In genomic region chr15:74434260-74434915, GRCh38 we compare ENCODE assay signal across 8 cellular contexts. TPM values are rescaled to one million over a fixed set of nuclear protein-coding genes. Genes with fewer than 3 reads are reported as not detected.
DNase-seq lines count a peak whose midpoint lies in the region; ATAC-seq and TF ChIP-seq lines count a peak whose summit lies in the region.

No MANE protein-coding gene starts in this region.

- WGBS in testis, 2 donors = 21 to 27% methylated on average over 5 to 12 of the region's 12 CpGs

- H3K27ac ChIP-seq in iPS-20b (ENCODE audit: low read length) (no peak overlapping the region), testis (peak overlapping the region; percentile 79 to 89)

- intact Hi-C loops in testis (cut with DNase I; ENCODE audit: low total_unique reads) = no loop called here

- CTCF ChIA-PET in activated CD8-positive, alpha-beta memory T cell treated with anti-CD3 and anti-CD28 coated beads, Interleukin-2, amount 10 ng/mL, durations not matched to agents 7 days and 5 days (lab: Charles Lee) = interaction anchor here (0.6 to 21.8 kb wide), 11 partner anchors 13 to 1861 kb away, joined by 3 to 668 read pairs (median 3); partner anchors contain the start of gene UBL7

- no peaks in the 10 kb centered on the region for H3K27me3 Mint-ChIP-seq in activated CD8-positive, alpha-beta memory T cell treated with anti-CD3 and anti-CD28 coated beads, Interleukin-2, amount 10 ng/mL, durations not matched to agents 7 days and 5 days
- no peaks in the 10 kb centered on the region for H3K27me3 Mint-ChIP-seq in activated naive CD8-positive, alpha-beta T cell treated with anti-CD3 and anti-CD28 coated beads for 36 hours

- H3K27me3 ChIP-seq in iPS-20b (ENCODE audit: insufficient read depth, low read length) (peaks cover 38% of the 10 kb centered on the region), testis (no peaks in the 10 kb centered on the region)

- no peaks in the 10 kb centered on the region for H3K9me3 Mint-ChIP-seq in activated CD8-positive, alpha-beta memory T cell treated with anti-CD3 and anti-CD28 coated beads, Interleukin-2, amount 10 ng/mL, durations not matched to agents 7 days and 5 days (ENCODE audit: low read depth)
- H3K9me3 Mint-ChIP-seq in activated naive CD8-positive, alpha-beta T cell treated with anti-CD3 and anti-CD28 coated beads for 36 hours = no peaks in the 10 kb centered on the region

- peak overlapping the region; percentile 61; the same call in 1 of the 2 replicates for H3K9ac ChIP-seq in iPS-20b (ENCODE audit: low read depth, low read length)

- ATAC-seq in activated CD8-positive, alpha-beta memory T cell treated with anti-CD3 and anti-CD28 coated beads, Interleukin-2, amount 10 ng/mL, durations not matched to agents 7 days and 5 days = no peak
- no peak for ATAC-seq in HG03457 (IDR thresholded peaks at IDR 0.05; ENCODE audit: unreplicated experiment)

- H3K4me3 ChIP-seq in iPS-20b (ENCODE audit: low read length) = peak overlapping the region; percentile 79
- H3K4me3 ChIP-seq in testis = peak overlapping the region; percentile 78 to 92

- no peak for DNase-seq in activated CD8-positive, alpha-beta memory T cell treated with anti-CD3 and anti-CD28 coated beads, Interleukin-2, amount 10 ng/mL, durations not matched to agents 7 days and 5 days
- DNase-seq in activated CD8-positive, alpha-beta memory T cell treated with anti-CD3 and anti-CD28 coated beads, Interleukin-2, amount 50 U/mL, for 4 hours = no peak
- DNase-seq in activated naive CD8-positive, alpha-beta T cell treated with anti-CD3 and anti-CD28 coated beads for 36 hours = no peak
- DNase-seq in testis (no peak), SKM-1 (lab: John Stamatoyannopoulos, UW; ENCODE audit: unreplicated experiment) (no peak)
- DNase-seq in activated CD4-positive, alpha-beta T cell treated with anti-CD3 and anti-CD28 coated beads for 4 hours = no peak

- H3K4me1 ChIP-seq in iPS-20b (ENCODE audit: insufficient read depth, low read length) (peaks cover 6% of the 10 kb centered on the region; the same call in 1 of the 2 replicates), testis (peaks cover 38% of the 10 kb centered on the region)

- H3K27ac Mint-ChIP-seq in activated CD8-positive, alpha-beta memory T cell treated with anti-CD3 and anti-CD28 coated beads, Interleukin-2, amount 10 ng/mL, durations not matched to agents 7 days and 5 days = peak overlapping the region; percentile 86
- peak overlapping the region; percentile 83 for H3K27ac Mint-ChIP-seq in activated naive CD8-positive, alpha-beta T cell treated with anti-CD3 and anti-CD28 coated beads for 36 hours

- no peaks in the 10 kb centered on the region for H3K36me3 ChIP-seq in iPS-20b (ENCODE audit: insufficient read depth, low read depth, low read length)
- H3K36me3 ChIP-seq in testis (ENCODE audit: low read depth, missing control alignments) = no peaks in the 10 kb centered on the region

- TF ChIP-seq POLR2A in testis (IDR thresholded peaks at IDR 0.05) = no peak

- no peaks in the 10 kb centered on the region for H3K9me3 ChIP-seq in iPS-20b (ENCODE audit: insufficient read depth, low read depth, low read length)
- no peaks in the 10 kb centered on the region for H3K9me3 ChIP-seq in testis

- H3K4me3 Mint-ChIP-seq in activated CD8-positive, alpha-beta memory T cell treated with anti-CD3 and anti-CD28 coated beads, Interleukin-2, amount 10 ng/mL, durations not matched to agents 7 days and 5 days = peak overlapping the region; percentile 75
- H3K4me3 Mint-ChIP-seq in activated naive CD8-positive, alpha-beta T cell treated with anti-CD3 and anti-CD28 coated beads for 36 hours = peak overlapping the region; percentile 84

- no peaks in the 10 kb centered on the region for H3K36me3 Mint-ChIP-seq in activated CD8-positive, alpha-beta memory T cell treated with anti-CD3 and anti-CD28 coated beads, Interleukin-2, amount 10 ng/mL, durations not matched to agents 7 days and 5 days
- peaks cover 32% of the 10 kb centered on the region for H3K36me3 Mint-ChIP-seq in activated naive CD8-positive, alpha-beta T cell treated with anti-CD3 and anti-CD28 coated beads for 36 hours

- H3K4me1 Mint-ChIP-seq in activated CD8-positive, alpha-beta memory T cell treated with anti-CD3 and anti-CD28 coated beads, Interleukin-2, amount 10 ng/mL, durations not matched to agents 7 days and 5 days = peaks cover 58% of the 10 kb centered on the region
- H3K4me1 Mint-ChIP-seq in activated naive CD8-positive, alpha-beta T cell treated with anti-CD3 and anti-CD28 coated beads for 36 hours = peaks cover 65% of the 10 kb centered on the region

- no peak for TF ChIP-seq CTCF in testis (IDR thresholded peaks at IDR 0.05)

RNA-seq across cellular contexts. Expression of gene SEMA7A, which starts 0.6 kb away (rescaled TPM):
- total RNA-seq in activated CD8-positive, alpha-beta memory T cell treated with anti-CD3 and anti-CD28 coated beads, Interleukin-2, amount 10 ng/mL, durations not matched to agents 7 days and 5 days = 10 to 100 TPM; 26.4 to 32.9 TPM
- total RNA-seq in activated naive CD8-positive, alpha-beta T cell treated with anti-CD3 and anti-CD28 coated beads for 36 hours = 10 to 100 TPM; 48.8 to 51.4 TPM
- 100 to 1,000 TPM; 217 to 220 TPM for total RNA-seq in testis
- 80.7 TPM for polyA plus RNA-seq in testis (ENCODE audit: insufficient read depth, low read depth, low replicate concordance)

RNA-seq across cellular contexts. Expression of gene UBL7, which starts 26.6 kb away (rescaled TPM):
- total RNA-seq in activated CD8-positive, alpha-beta memory T cell treated with anti-CD3 and anti-CD28 coated beads, Interleukin-2, amount 10 ng/mL, durations not matched to agents 7 days and 5 days = 10 to 100 TPM; 55.9 to 60.9 TPM
- total RNA-seq in activated naive CD8-positive, alpha-beta T cell treated with anti-CD3 and anti-CD28 coated beads for 36 hours = 10 to 100 TPM; 56.6 to 56.8 TPM
- 10 to 100 TPM; 61.9 to 70.6 TPM for total RNA-seq in testis
- 104 TPM for polyA plus RNA-seq in testis (ENCODE audit: insufficient read depth, low read depth, low replicate concordance)

Comparison
In these comparisons a context has a peak if more than half of its experiments do, and no peak if none do; other contexts are left out.
1. RNA of gene SEMA7A, which starts 0.6 kb away (total RNA-seq): 217 to 220 TPM in testis; 48.8 to 51.4 TPM in activated naive CD8-positive, alpha-beta T cell treated with anti-CD3 and anti-CD28 coated beads for 36 hours and 26.4 to 32.9 TPM in activated CD8-positive, alpha-beta memory T cell treated with anti-CD3 and anti-CD28 coated beads, Interleukin-2, amount 10 ng/mL, durations not matched to agents 7 days and 5 days; every median in the first group is over 4 times any median in the second.